In the genomic region with DNA sequence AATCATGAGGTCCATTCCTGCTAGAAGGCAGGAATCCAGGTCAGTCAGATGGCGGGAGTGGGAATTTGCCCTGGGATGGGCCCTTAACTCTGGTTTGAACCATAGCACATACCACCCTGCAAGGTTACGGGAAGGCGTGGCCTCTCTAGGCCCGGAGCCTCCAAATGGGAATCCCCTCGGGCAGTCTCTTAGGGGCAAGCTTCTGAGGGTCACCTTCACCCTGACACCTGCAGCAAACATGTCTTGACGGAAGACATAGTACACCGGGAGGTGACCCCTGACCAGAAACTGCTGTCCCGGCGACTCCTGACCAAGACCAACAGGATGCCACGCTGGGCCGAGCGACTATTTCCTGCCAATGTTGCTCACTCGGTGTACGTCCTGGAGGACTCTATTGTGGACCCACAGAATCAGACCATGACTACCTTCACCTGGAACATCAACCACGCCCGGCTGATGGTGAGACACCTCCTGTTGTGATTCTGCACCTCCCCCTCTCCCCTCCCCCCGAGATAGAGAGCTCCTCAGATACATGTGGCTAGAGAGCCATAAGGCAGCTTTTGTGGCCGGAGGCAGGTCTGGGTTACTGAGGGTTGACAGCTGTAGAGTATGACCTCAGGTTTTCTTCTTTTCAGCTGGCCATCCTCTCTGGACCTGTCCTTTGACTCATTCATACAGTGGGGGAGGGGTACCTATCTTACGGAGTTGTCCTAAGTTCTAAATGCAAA, we compare ENCODE assay signal across 6 cellular contexts. TPM values are rescaled to one million over a fixed set of nuclear protein-coding genes. Genes with fewer than 3 reads are reported as not detected.
DNase-seq lines count a peak whose midpoint lies in the region; ATAC-seq and TF ChIP-seq lines count a peak whose summit lies in the region.

No MANE protein-coding gene starts in this region.

- no peaks in the 10 kb centered on the region for H3K27me3 ChIP-seq in kidney epithelial cell (ENCODE audit: control insufficient read depth, insufficient read depth, low read length)

- ATAC-seq in GM18858 (IDR thresholded peaks at IDR 0.05; ENCODE audit: unreplicated experiment), result no peak
- ATAC-seq in HG03097 (IDR thresholded peaks at IDR 0.05; ENCODE audit: low FRiP score, unreplicated experiment), result no peak

- DNase-seq in SW 1271 (lab: John Stamatoyannopoulos, UW) (peak; percentile 43 to 58), kidney epithelial cell (ENCODE audit: low read depth) (no peak), NCI-H526 treated with DMSO at 0.1 percent for 48 hours (lab: John Stamatoyannopoulos, UW) (no peak)

- H3K36me3 ChIP-seq in kidney epithelial cell (ENCODE audit: control insufficient read depth, insufficient read depth, low read length), result peaks cover 1% of the 10 kb centered on the region

- H3K4me3 ChIP-seq in GM08714 (ENCODE audit: low read length) (peak overlapping the region; percentile 73), kidney epithelial cell (ENCODE audit: low read depth, low read length) (peak overlapping the region; percentile 80)

- no peak for TF ChIP-seq CTCF in kidney epithelial cell (IDR thresholded peaks at IDR 0.05; ENCODE audit: insufficient read depth, low read length, poor library complexity, severe bottlenecking)

RNA-seq across cellular contexts. Expression of gene PRELID1, which starts 1.0 kb away (rescaled TPM):
- total RNA-seq in kidney epithelial cell, result 178 and 199 TPM in 2 replicates

RNA-seq across cellular contexts. Expression of gene RAB24, which starts 1.0 kb away (rescaled TPM):
- total RNA-seq in kidney epithelial cell, result 28.3 and 35.9 TPM in 2 replicates

RNA-seq across cellular contexts. Expression of gene MXD3, which starts 7.1 kb away (rescaled TPM):
- total RNA-seq in kidney epithelial cell, result 3.4 and 6.6 TPM in 2 replicates

RNA-seq across cellular contexts. Expression of gene LMAN2, which starts 46.9 kb away (rescaled TPM):
- 279 and 308 TPM in 2 replicates for total RNA-seq in kidney epithelial cell

RNA-seq across cellular contexts. Expression of gene RGS14, which starts 53.2 kb away (rescaled TPM):
- total RNA-seq in kidney epithelial cell, result 14.5 and 22.9 TPM in 2 replicates

Comparison
In these comparisons a context has a peak if more than half of its experiments do, and no peak if none do; other contexts are left out.
1. DNase-seq: peak in SW 1271 (2 of 2); none in kidney epithelial cell (single experiment) and NCI-H526 treated with DMSO at 0.1 percent for 48 hours (single experiment).